In genomic region chr6:135233676-135234491, GRCh38 we compare ENCODE assay signal across 9 cellular contexts. TPM values are rescaled to one million over a fixed set of nuclear protein-coding genes. Genes with fewer than 3 reads are reported as not detected.
DNase-seq lines count a peak whose midpoint lies in the region; ATAC-seq, FAIRE-seq and TF ChIP-seq lines count a peak whose summit lies in the region.
"Had no signal": no experiment of that assay in that cellular context is flagged by ENCODE, and none has a peak within 500 bp of the region (broad histone marks: within the 10 kb centered on the region; RNA-seq: fewer than 3 reads in every experiment).

No MANE protein-coding gene starts in this region.

- POLR2A ChIA-PET in K562 (lab: Yijun Ruan, JAX), result no interaction called here

- H3K27me3 ChIP-seq in KMS-11 (ENCODE audit: insufficient read depth, low read depth) (no peaks in the 10 kb centered on the region), K562 (ENCODE audit: control insufficient read depth in 2 of 2, insufficient read depth in 2 of 2, low read length in 2 of 2) (no peaks in the 10 kb centered on the region), gastrocnemius medialis (no peaks in the 10 kb centered on the region)

- ATAC-seq in GM18861 (IDR thresholded peaks at IDR 0.05; ENCODE audit: unreplicated experiment), result peak; percentile 64
- peak; percentile 75 for ATAC-seq in GM21576 (IDR thresholded peaks at IDR 0.05; ENCODE audit: unreplicated experiment)
- ATAC-seq in K562, result peak; percentile 18; the same call in 2 of the 3 replicates
- no peak for ATAC-seq in HG03039 (IDR thresholded peaks at IDR 0.05; ENCODE audit: unreplicated experiment)
- no peak for ATAC-seq in gastrocnemius medialis

- no peaks in the 10 kb centered on the region for H4K20me1 ChIP-seq in KMS-11 (ENCODE audit: insufficient read depth)
- no peaks in the 10 kb centered on the region for H4K20me1 ChIP-seq in K562 (replicated peaks; ENCODE audit: control insufficient read depth, insufficient read depth, low read length)

- no peak for TF ChIP-seq RAD21 in K562 (CRISPR knock-in tag; conservative IDR thresholded peaks at IDR 0.05 in 1 of 2, IDR thresholded peaks at IDR 0.05 in 1 of 2)

- H3K4me2 ChIP-seq in KMS-11, result peak overlapping the region; percentile 74
- no peak overlapping the region for H3K4me2 ChIP-seq in K562 (ENCODE audit: insufficient read depth, low read length)

- no peaks in the 10 kb centered on the region for H3K9me1 ChIP-seq in K562 (ENCODE audit: control insufficient read depth, insufficient read depth, low read length)

- no peak for DNase-seq in K562 (ENCODE audit: extremely low read depth in 1 of 4, low spot score in 3 of 4)
- DNase-seq in ureter (ENCODE audit: low spot score), result no peak
- no peak for DNase-seq in mesenteric fat pad (ENCODE audit: low spot score)
- DNase-seq in gastrocnemius medialis, result no peak
- DNase-seq: activated naive CD4-positive, alpha-beta T cell had no signal

- TF ChIP-seq POLR2A in K562 (conservative IDR thresholded peaks at IDR 0.05), result no peak
- TF ChIP-seq POLR2A in gastrocnemius medialis (IDR thresholded peaks at IDR 0.05), result no peak

- H3K9me3 ChIP-seq in K562 (replicated peaks; ENCODE audit: control insufficient read depth, insufficient read depth, low read depth, low read length) (no peaks in the 10 kb centered on the region), gastrocnemius medialis (no peaks in the 10 kb centered on the region)

- H3K36me3 ChIP-seq in KMS-11 (ENCODE audit: insufficient read depth), result no peaks in the 10 kb centered on the region
- H3K36me3 ChIP-seq in K562 (ENCODE audit: control insufficient read depth, insufficient read depth, low read length), result no peaks in the 10 kb centered on the region
- H3K36me3 ChIP-seq in gastrocnemius medialis, result no peaks in the 10 kb centered on the region

- H2AFZ ChIP-seq in KMS-11 (ENCODE audit: low read depth), result peak overlapping the region; percentile 28; the same call in 1 of the 2 replicates
- H2AFZ ChIP-seq in K562 (ENCODE audit: low read depth, low read length), result peak overlapping the region; percentile 86

- FAIRE-seq in K562 (lab: Jason Lieb, UNC), result no peak

- H3K27ac ChIP-seq in KMS-11, result peak overlapping the region; percentile 87
- H3K27ac ChIP-seq in K562 (ENCODE audit: extremely low read depth, low read depth, low read length), result peak overlapping the region; percentile 31; the same call in 1 of the 3 replicates
- H3K27ac ChIP-seq in gastrocnemius medialis, result no peak overlapping the region

- no TSS peak for BruUV-seq in K562 (replicated peaks; lab: Mats Ljungman, UMichigan)

- no peak for TF ChIP-seq CTCF in KMS-11 (conservative IDR thresholded peaks at IDR 0.05; ENCODE audit: low read depth, low read length)
- no peak for TF ChIP-seq CTCF in K562 (IDR thresholded peaks at IDR 0.05 in 2 of 3, conservative IDR thresholded peaks at IDR 0.05 in 1 of 3; ENCODE audit: insufficient read depth in 2 of 3, low read depth in 1 of 3, low read length in 3 of 3)
- no peak for TF ChIP-seq CTCF in gastrocnemius medialis (IDR thresholded peaks at IDR 0.05 in 4 of 5, conservative IDR thresholded peaks at IDR 0.05 in 1 of 5)

- no peak for TF ChIP-seq EP300 in K562 (IDR thresholded peaks at IDR 0.05; ENCODE audit: low read length)

- intact Hi-C loops in K562 (cut with micrococcal nuclease) (loop anchor here (5.0 kb wide), 1 partner anchor 88 kb away; no protein-coding TSS in a partner anchor), gastrocnemius medialis (cut with DNase I; ENCODE audit: low total_unique reads) (no loop called here)

- 42% methylated on average over 5 of the region's 5 CpGs for WGBS in K562 (ENCODE audit: insufficient coverage, low coverage, missing lambda C conversion rate)

- H3K4me1 ChIP-seq in KMS-11 (ENCODE audit: low read depth, poor library complexity, severe bottlenecking) (peaks cover 79% of the 10 kb centered on the region), K562 (replicated peaks in 1 of 2; ENCODE audit: control insufficient read depth in 2 of 2, insufficient read depth in 2 of 2, low read length in 2 of 2) (peaks cover 17 to 41% of the 10 kb centered on the region in 2 experiments), gastrocnemius medialis (no peaks in the 10 kb centered on the region)

- H3K9ac ChIP-seq in KMS-11 (peak overlapping the region; percentile 42; the same call in 1 of the 2 replicates), K562 (ENCODE audit: insufficient read depth in 1 of 2, low read depth in 2 of 2, low read length in 2 of 2) (peak overlapping the region in 1 of 2 experiments; percentile 80; a peak in 1 of 4 replicates)

- H3K4me3 ChIP-seq in KMS-11 (IDR thresholded peaks at IDR 0.05; ENCODE audit: insufficient read depth, low read depth, low read length) (no peak overlapping the region), K562 (no peak overlapping the region), gastrocnemius medialis (no peak overlapping the region)

- H3K79me2 ChIP-seq in KMS-11 (ENCODE audit: insufficient read depth, low read depth) (no peaks in the 10 kb centered on the region), K562 (ENCODE audit: control insufficient read depth, insufficient read depth, low read length) (no peaks in the 10 kb centered on the region)

- in situ Hi-C loops in K562 (cut with MboI) (no loop called here), gastrocnemius medialis (cut with MboI; ENCODE audit: low sequenced_read_pairs in 4 of 4) (no loop called here)

- CTCF ChIA-PET in K562 (lab: Yijun Ruan, JAX; ENCODE audit: low intra/inter-chr PET ratio), result no interaction called here

TF ChIP-seq in K562, 482 proteins besides CTCF, POLR2A, EP300 and RAD21 (continues in another document):
- no peak for TF ChIP-seq AFF1 (IDR thresholded peaks at IDR 0.05; ENCODE audit: low read depth in 1 of 2, partially characterized antibody in 2 of 2)
- peak; percentile 60; the same call in 1 of the 2 replicates for TF ChIP-seq SMAD4 (CRISPR knock-in tag; conservative IDR thresholded peaks at IDR 0.05)
- TF ChIP-seq NR4A1 (CRISPR knock-in tag; IDR thresholded peaks at IDR 0.05), result no peak
- peak; percentile 75; the same call in 1 of the 2 replicates for TF ChIP-seq NR4A1 (tag; IDR thresholded peaks at IDR 0.05)
- peak; percentile 45; the same call in 1 of the 2 replicates for TF ChIP-seq KLF6 (CRISPR knock-in tag; IDR thresholded peaks at IDR 0.05; ENCODE audit: borderline replicate concordance)
- 0 out of 2 replicates have a peak, but pooled peaks have one; percentile 25 for TF ChIP-seq TEAD2 (tag; IDR thresholded peaks at IDR 0.05)
- TF ChIP-seq BRF1 (IDR thresholded peaks at IDR 0.05; ENCODE audit: borderline replicate concordance, extremely low read depth, insufficient read length), result no peak
- TF ChIP-seq TBP (optimal IDR thresholded peaks at IDR 0.05; ENCODE audit: low read depth, low read length), result peak; percentile 26
- TF ChIP-seq PTRF (tag; IDR thresholded peaks at IDR 0.05), result peak; percentile 84
- TF ChIP-seq ARID1B (IDR thresholded peaks at IDR 0.05), result 0 out of 2 replicates have a peak, but pooled peaks have one; percentile 11
- no peak for TF ChIP-seq NR2C1 (IDR thresholded peaks at IDR 0.05)
- peak; percentile 59; the same call in 1 of the 2 replicates for TF ChIP-seq NR2C1 (tag; IDR thresholded peaks at IDR 0.05)
- TF ChIP-seq PTTG1 (tag; IDR thresholded peaks at IDR 0.05; ENCODE audit: low read depth), result peak; percentile 72

RNA-seq across cellular contexts. Expression of gene MYB, which starts 52.8 kb away (rescaled TPM):
- 136 and 323 TPM in 2 replicates for total RNA-seq in K562 (2011; cell fraction: chromatin; rRNA removed; ENCODE audit: low replicate concordance)
- 63.7 and 97.6 TPM in 2 replicates for total RNA-seq in K562 (2011; cell fraction: nucleolus; rRNA removed)
- 152 and 301 TPM in 2 replicates for total RNA-seq in K562 (2011; cell fraction: nucleoplasm; rRNA removed)
- total RNA-seq in K562 (2014; rRNA removed) (116 and 117 TPM in 2 replicates), K562 (2014; rRNA removed; fragmentation: Illumina TruSeq; extraction: Trizol) (149 and 170 TPM in 2 replicates), K562 (2015; rRNA removed; fragmentation: Illumina TruSeq; extraction: Trizol) (215 and 218 TPM in 2 replicates), K562 (2021) (140 and 142 TPM in 2 replicates), ureter (0.89 TPM), mesenteric fat pad (0.16 TPM), gastrocnemius medialis (under 1 TPM in 3 of 4 donors, not detected in 1; 0.13 to 0.16 (median 0.15) TPM)
- polyA plus RNA-seq in K562 (2011; rRNA removed) (82.6 and 94.1 TPM in 2 replicates), K562 (2014; fragmentation: Illumina TruSeq; extraction: Trizol) (133 and 185 TPM in 2 replicates), K562 (2014; fragmentation: Nextera tagmentation; extraction: Ambion mirVana) (10 to 100 TPM; 35.8 to 44.1 TPM), K562 (2014; rRNA removed) (153 and 155 TPM in 2 replicates)
- 49.6 and 73.2 TPM in 2 replicates for polyA plus RNA-seq in K562 (2011; cell fraction: cytosol; rRNA removed)
- 131 and 141 TPM in 2 replicates for polyA plus RNA-seq in K562 (2011; cell fraction: nucleus; rRNA removed)
- polyA plus RNA-seq in K562 (2012), result 106 and 145 TPM in 2 replicates
- polyA minus RNA-seq in K562 (2011; rRNA and poly(A)+ RNA removed), result 153 and 187 TPM in 2 replicates
- polyA minus RNA-seq in K562 (2011; cell fraction: cytosol; rRNA and poly(A)+ RNA removed), result 73.2 and 75.5 TPM in 2 replicates
- polyA minus RNA-seq in K562 (2011; cell fraction: nucleus; rRNA and poly(A)+ RNA removed), result 136 and 220 TPM in 2 replicates

Comparison
In these comparisons a context has a peak if more than half of its experiments do, and no peak if none do; other contexts are left out.
1. ATAC-seq: peak in GM18861 (single experiment), GM21576 (single experiment) and K562 (single experiment); none in HG03039 (single experiment) and gastrocnemius medialis (0 of 2).
2. H3K27ac ChIP-seq: peak in KMS-11 (single experiment) and K562 (single experiment); none in gastrocnemius medialis (0 of 4).
3. RNA of gene MYB, which starts 52.8 kb away (total RNA-seq): 63.7 to 323 TPM in K562; 0.89 TPM in ureter (single experiment), 0.16 TPM in mesenteric fat pad (single experiment) and 0.13 to 0.16 TPM in gastrocnemius medialis; every median in the first group is over 10 times any median in the second.